Comparison of ENCODE assay signal across 11 cellular contexts in the genomic region with DNA sequence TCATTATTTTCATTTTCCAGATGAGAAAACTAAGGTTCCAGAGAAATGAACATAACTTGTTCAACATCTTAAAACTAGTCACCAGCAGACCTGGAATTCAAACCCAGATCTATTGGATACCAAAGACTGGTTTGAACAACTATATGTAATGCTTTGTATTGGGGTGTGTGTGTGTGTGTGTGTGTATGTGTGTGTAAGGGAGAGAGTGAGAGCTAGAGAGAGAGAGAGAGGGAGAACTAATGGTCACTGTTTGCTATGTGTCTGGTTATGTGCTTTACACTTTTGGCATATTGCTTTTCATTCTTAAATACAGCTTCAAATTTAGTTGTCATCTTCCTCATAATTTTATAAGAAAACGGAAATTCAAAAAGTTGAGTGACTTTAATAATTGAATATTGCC.
"Had no signal": no experiment of that assay in that cellular context is flagged by ENCODE, and none has a peak within 500 bp of the region (broad histone marks: within the 10 kb centered on the region; RNA-seq: fewer than 3 reads in every experiment).

No MANE protein-coding gene starts in this region.

- H3K27me3 ChIP-seq: neutrophil, upper lobe of left lung had no signal

- DNase-seq: activated CD4-positive, alpha-beta memory T cell treated with anti-CD3 and anti-CD28 coated beads for 36 hours; activated CD4-positive, alpha-beta T cell treated with anti-CD3 and anti-CD28 coated beads for 1 hour; activated CD8-positive, alpha-beta memory T cell treated with anti-CD3 and anti-CD28 coated beads, Interleukin-2, amount 10 ng/mL, durations not matched to agents 7 days and 5 days; activated T-cell treated with anti-CD3 and anti-CD28 coated beads, Interleukin-2, amount 50 U/mL, for 24 hours; left colon; lower lobe of right lung; stimulated activated CD4-positive, alpha-beta T cell treated with anti-CD3 and anti-CD28 coated beads, Interleukin-2, amount 100 ng/mL, for 48 hours; stimulated activated naive CD4-positive, alpha-beta T cell; upper lobe of left lung had no signal

- ATAC-seq: activated CD8-positive, alpha-beta memory T cell treated with anti-CD3 and anti-CD28 coated beads, Interleukin-2, amount 10 ng/mL, durations not matched to agents 7 days and 5 days; left colon; lower lobe of right lung had no signal

- H3K27me3 Mint-ChIP-seq: activated CD4-positive, alpha-beta memory T cell treated with anti-CD3 and anti-CD28 coated beads for 36 hours; activated CD8-positive, alpha-beta memory T cell treated with anti-CD3 and anti-CD28 coated beads, Interleukin-2, amount 10 ng/mL, durations not matched to agents 7 days and 5 days; activated T-cell treated with anti-CD3 and anti-CD28 coated beads, Interleukin-2, amount 50 U/mL, for 24 hours had no signal

- H3K27ac Mint-ChIP-seq: activated CD4-positive, alpha-beta memory T cell treated with anti-CD3 and anti-CD28 coated beads for 36 hours; activated CD8-positive, alpha-beta memory T cell treated with anti-CD3 and anti-CD28 coated beads, Interleukin-2, amount 10 ng/mL, durations not matched to agents 7 days and 5 days; activated T-cell treated with anti-CD3 and anti-CD28 coated beads, Interleukin-2, amount 50 U/mL, for 24 hours; mesothelial cell of epicardium had no signal

- H3K36me3 ChIP-seq: lower lobe of right lung, neutrophil, upper lobe of left lung had no signal

- H3K27ac ChIP-seq: lower lobe of right lung, neutrophil, upper lobe of left lung had no signal

- H3K9me3 ChIP-seq: lower lobe of right lung, neutrophil, upper lobe of left lung had no signal

- H3K4me1 ChIP-seq: lower lobe of right lung, upper lobe of left lung had no signal

- H3K4me3 ChIP-seq: lower lobe of right lung, upper lobe of left lung had no signal

- H3K36me3 Mint-ChIP-seq: activated CD4-positive, alpha-beta memory T cell treated with anti-CD3 and anti-CD28 coated beads for 36 hours; mesothelial cell of epicardium had no signal

- H3K9me3 Mint-ChIP-seq: activated CD4-positive, alpha-beta memory T cell treated with anti-CD3 and anti-CD28 coated beads for 36 hours; activated T-cell treated with anti-CD3 and anti-CD28 coated beads, Interleukin-2, amount 50 U/mL, for 24 hours; mesothelial cell of epicardium had no signal

- H3K4me3 Mint-ChIP-seq: activated CD4-positive, alpha-beta memory T cell treated with anti-CD3 and anti-CD28 coated beads for 36 hours; activated CD8-positive, alpha-beta memory T cell treated with anti-CD3 and anti-CD28 coated beads, Interleukin-2, amount 10 ng/mL, durations not matched to agents 7 days and 5 days; activated T-cell treated with anti-CD3 and anti-CD28 coated beads, Interleukin-2, amount 50 U/mL, for 24 hours; mesothelial cell of epicardium had no signal
